8 cellular contexts compared by ENCODE assay signal in genomic region chr18:58247363-58247834, GRCh38.
A peak's percentile ranks its signal among the peaks of the same experiment; 100 is the strongest.
DNase-seq lines count a peak whose midpoint lies in the region; ATAC-seq and TF ChIP-seq lines count a peak whose summit lies in the region.

No MANE protein-coding gene starts in this region.

- no peak overlapping the region; the same call in 1 of the 2 replicates for H3K56ac ChIP-seq in IMR-90 (ENCODE audit: extremely low read depth, insufficient read depth, low read length)

- no peak overlapping the region for H2BK5ac ChIP-seq in IMR-90 (ENCODE audit: low read depth, low read length, poor library complexity, severe bottlenecking)

- H3K9me1 ChIP-seq in IMR-90 (ENCODE audit: insufficient read depth, low read length) = 0 out of 2 replicates have a peak, but pooled peaks cover 4% of the 10 kb centered on the region

- peak overlapping the region; percentile 33; the same call in 1 of the 2 replicates for H2BK120ac ChIP-seq in IMR-90 (ENCODE audit: low read depth, low read length)

- no peak for TF ChIP-seq RAD21 in IMR-90 (IDR thresholded peaks at IDR 0.05; ENCODE audit: low read length)

- H4K91ac ChIP-seq in IMR-90 (ENCODE audit: insufficient read depth, low read depth, low read length) = no peak overlapping the region

- TF ChIP-seq CTCF in IMR-90 (conservative IDR thresholded peaks at IDR 0.05; ENCODE audit: low read depth, low read length) = no peak

- H2AFZ ChIP-seq in IMR-90 (replicated peaks; ENCODE audit: low read length, poor library complexity) = peak overlapping the region; percentile 86

- dilution Hi-C loops in IMR-90 (cut with HindIII; ENCODE audit: low sequenced_read_pairs, unreplicated experiment) = no loop called here

- peak overlapping the region; percentile 44; the same call in 1 of the 2 replicates for H3K4ac ChIP-seq in IMR-90 (ENCODE audit: low read depth, low read length)

- peak overlapping the region; percentile 22; the same call in 1 of the 2 replicates for H2BK20ac ChIP-seq in IMR-90 (ENCODE audit: low read depth, low read length)

- H3K36me3 ChIP-seq in IMR-90 (ENCODE audit: control insufficient read depth, insufficient read depth, low read length) = no peaks in the 10 kb centered on the region

- peaks cover 2% of the 10 kb centered on the region; the same call in 1 of the 2 replicates for H3K4me1 ChIP-seq in IMR-90 (ENCODE audit: control insufficient read depth, insufficient read depth, low read length)

- 0 out of 2 replicates have a peak overlapping the region, but pooled peaks have one; percentile 8 for H3K18ac ChIP-seq in IMR-90 (ENCODE audit: low read depth, low read length)

- intact Hi-C loops in IMR-90 (cut with micrococcal nuclease) = no loop called here
- intact Hi-C loops in left colon (cut with DNase I, micrococcal nuclease) = no loop called here
- intact Hi-C loops in sciatic nerve (cut with DNase I) = no loop called here

- peaks cover 0 to 3% of the 10 kb centered on the region in 2 experiments; a peak in 1 of 4 replicates for H3K79me1 ChIP-seq in IMR-90 (ENCODE audit: low read depth in 1 of 2, low read length in 2 of 2)

- H4K20me1 ChIP-seq in IMR-90 (ENCODE audit: insufficient read depth, low read length) = no peaks in the 10 kb centered on the region; the same call in 1 of the 2 replicates

- POLR2A ChIA-PET in IMR-90 (lab: Charles Lee; ENCODE audit: unreplicated experiment) = no interaction called here

- peak overlapping the region; percentile 58; the same call in 1 of the 2 replicates for H2AK5ac ChIP-seq in IMR-90 (ENCODE audit: low read depth, low read length)

- H3K27ac ChIP-seq in IMR-90 (ENCODE audit: insufficient read depth, low read length) = no peak overlapping the region

- H2AK9ac ChIP-seq in IMR-90 (replicated peaks; ENCODE audit: low read depth, low read length, poor library complexity) = no peak overlapping the region

- in situ Hi-C loops in IMR-90 (cut with MboI; ENCODE audit: low sequenced_read_pairs) = no loop called here

- TF ChIP-seq POLR2A in IMR-90 (IDR thresholded peaks at IDR 0.05; ENCODE audit: low read depth, low read length) = no peak

- H3K4me3 ChIP-seq in IMR-90 (ENCODE audit: insufficient read depth, low read depth, low read length) = no peak overlapping the region

- H3K9ac ChIP-seq in IMR-90 (ENCODE audit: low read depth, low read length) = 0 out of 2 replicates have a peak overlapping the region, but pooled peaks have one; percentile 27

- H3K27me3 ChIP-seq in IMR-90 (ENCODE audit: control insufficient read depth, insufficient read depth, low read length) = no peaks in the 10 kb centered on the region

- WGBS in IMR-90 (ENCODE audit: extremely low coverage in 2 of 2, insufficient read length in 1 of 2), 2 experiments = 39% methylated on average over 10 of the region's 20 CpGs; no CpG with 5 or more reads in 1 of the 2 experiments

- H2BK15ac ChIP-seq in IMR-90 (ENCODE audit: low read depth, low read length) = peak overlapping the region; percentile 60; the same call in 1 of the 3 replicates

- BruUV-seq in IMR-90 (replicated peaks; lab: Mats Ljungman, UMichigan) = no TSS peak

- CTCF ChIA-PET in IMR-90 (lab: Yijun Ruan, JAX) = no interaction called here

- no peak overlapping the region; the same call in 1 of the 2 replicates for H4K5ac ChIP-seq in IMR-90 (ENCODE audit: low read depth, low read length)

- ATAC-seq in IMR-90 (ENCODE audit: low read depth) = peak; percentile 53
- peak; percentile 20 for ATAC-seq in left colon
- peak; percentile 67 for ATAC-seq in sciatic nerve
- no peak for ATAC-seq in GM19351 (IDR thresholded peaks at IDR 0.05; ENCODE audit: unreplicated experiment)
- ATAC-seq in GM18873 (IDR thresholded peaks at IDR 0.05; ENCODE audit: low FRiP score, unreplicated experiment) = no peak

- peak overlapping the region; percentile 44 for H3K23ac ChIP-seq in IMR-90 (ENCODE audit: low read depth, low read length)

- H3K9me3 ChIP-seq in IMR-90 (ENCODE audit: control insufficient read depth, insufficient read depth, low read length) = no peaks in the 10 kb centered on the region

- peak overlapping the region; percentile 48 for H3K14ac ChIP-seq in IMR-90 (replicated peaks; ENCODE audit: low read depth, low read length)

- peak overlapping the region; percentile 42; the same call in 1 of the 2 replicates for H3K4me2 ChIP-seq in IMR-90 (ENCODE audit: low read depth, low read length)

- peak overlapping the region; percentile 33 to 46; a peak in 2 of 4 replicates for H4K8ac ChIP-seq in IMR-90 (ENCODE audit: low read depth in 2 of 2, low read length in 2 of 2)

- DNase-seq in IMR-90 (peak; percentile 11), dermis blood vessel endothelial cell (peak; percentile 79), left colon (peak in 1 of 2 donors; percentile 22), sciatic nerve (ENCODE audit: low spot score) (no peak), T-helper 2 cell (no peak)
- DNase-seq in effector CD8-positive, alpha-beta T cell (lab: John Stamatoyannopoulos, UW) = no peak

TF ChIP-seq in IMR-90, 13 proteins besides CTCF, POLR2A, EP300 and RAD21:
- TF ChIP-seq CHD1 (IDR thresholded peaks at IDR 0.05; ENCODE audit: low read depth, low read length) = no peak
- no peak for TF ChIP-seq RFX5 (IDR thresholded peaks at IDR 0.05; ENCODE audit: low read depth, low read length)
- no peak for TF ChIP-seq MAFK (IDR thresholded peaks at IDR 0.05; ENCODE audit: low read depth, low read length)
TF ChIP-seq in IMR-90: peak in this region for 0.

Comparison
In these comparisons a context has a peak if more than half of its experiments do, and no peak if none do; other contexts are left out.
1. ATAC-seq: peak in IMR-90 (single experiment), left colon (single experiment) and sciatic nerve (single experiment); none in GM19351 (single experiment) and GM18873 (single experiment).
2. DNase-seq: peak in IMR-90 (single experiment) and dermis blood vessel endothelial cell (single experiment); none in sciatic nerve (single experiment), T-helper 2 cell (0 of 5) and effector CD8-positive, alpha-beta T cell (single experiment).